ENCODE assay signal across 9 cellular contexts in the genomic region with DNA sequence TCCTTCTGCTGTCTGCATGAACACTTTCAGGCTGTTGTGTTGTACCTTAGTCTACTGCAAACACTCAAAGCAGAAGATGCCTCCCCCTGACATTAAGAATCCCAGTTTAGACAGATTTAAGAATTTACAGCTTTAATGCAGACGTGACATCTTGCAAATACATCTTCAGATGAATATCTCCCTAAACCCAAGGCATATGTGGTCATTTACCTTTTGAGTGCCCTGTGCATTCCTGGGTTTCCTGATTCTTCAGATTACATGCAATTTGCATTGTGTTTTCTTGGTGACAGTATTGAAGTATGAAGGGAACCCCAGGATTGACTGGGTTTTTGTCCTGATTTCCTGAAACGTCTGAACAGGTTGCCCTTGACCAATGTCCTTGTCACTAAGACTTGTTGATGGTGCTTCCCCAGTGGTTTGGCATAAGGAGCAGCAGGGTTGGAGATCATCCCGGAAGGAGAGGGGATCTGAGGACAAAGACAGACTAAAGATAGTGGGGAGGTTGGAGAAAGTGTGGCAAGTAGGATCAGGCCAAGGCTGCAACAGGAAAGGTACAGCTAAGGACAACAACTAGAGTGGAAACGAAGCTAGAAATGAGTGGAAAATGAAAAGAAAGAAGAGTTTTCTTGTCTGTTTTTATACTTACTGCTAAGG.
DNase-seq lines count a peak whose midpoint lies in the region; ATAC-seq, FAIRE-seq and TF ChIP-seq lines count a peak whose summit lies in the region.
"Had no signal": no experiment of that assay in that cellular context is flagged by ENCODE, and none has a peak within 500 bp of the region (broad histone marks: within the 10 kb centered on the region; RNA-seq: fewer than 3 reads in every experiment).

No MANE protein-coding gene starts in this region.

- peak overlapping the region; percentile 55 for H2AFZ ChIP-seq in HepG2 (ENCODE audit: low read length)
- H2AFZ ChIP-seq in H1 (ENCODE audit: low read length) = 0 out of 2 replicates have a peak overlapping the region, but pooled peaks have one; percentile 41
- no peak overlapping the region for H2AFZ ChIP-seq in neuronal stem cell (ENCODE audit: low read length)

- TF ChIP-seq EP300 in HepG2 (IDR thresholded peaks at IDR 0.05; ENCODE audit: low read depth in 2 of 2, low read length in 2 of 2) (no peak), HepG2 (CRISPR knock-in tag; IDR thresholded peaks at IDR 0.05; ENCODE audit: borderline replicate concordance) (no peak), H1 (IDR thresholded peaks at IDR 0.05; ENCODE audit: borderline replicate concordance in 1 of 2, low read depth in 2 of 2, low read length in 2 of 2) (no peak)

- TF ChIP-seq CTCF in HepG2 (CRISPR knock-in tag; IDR thresholded peaks at IDR 0.05) (no peak), right lobe of liver (IDR thresholded peaks at IDR 0.05) (no peak), H1 (IDR thresholded peaks at IDR 0.05; ENCODE audit: control extremely low read depth in 1 of 3, insufficient read depth in 1 of 3, low read depth in 1 of 3, low read length in 3 of 3) (no peak)

- H4K20me1 ChIP-seq in HepG2 (ENCODE audit: insufficient read depth, low read length) (no peaks in the 10 kb centered on the region), H1 (replicated peaks in 1 of 2; ENCODE audit: control insufficient read depth in 1 of 2, insufficient read depth in 2 of 2, low read length in 2 of 2) (no peaks in the 10 kb centered on the region)

- H3K27ac ChIP-seq in HepG2 (ENCODE audit: extremely low read length, insufficient read depth, low read length) = peak overlapping the region; percentile 87
- no peak overlapping the region for H3K27ac ChIP-seq in right lobe of liver
- no peak overlapping the region for H3K27ac ChIP-seq in H1 (ENCODE audit: low read depth, low read length)
- H3K27ac ChIP-seq in neuronal stem cell (replicated peaks; ENCODE audit: low read length) = no peak overlapping the region

- in situ Hi-C loops in HepG2 (cut with HindIII; ENCODE audit: extremely low pct_ligation_motif_present, low pct_unique_long_range_greater_than_20kb) = no loop called here

- H2AK5ac ChIP-seq in H1 (ENCODE audit: low read depth, low read length) = no peak overlapping the region
- H2AK5ac ChIP-seq in neuronal stem cell (ENCODE audit: low read depth, low read length) = no peak overlapping the region

- H3K18ac ChIP-seq in H1 (ENCODE audit: extremely low read depth, low read length) (no peak overlapping the region), neuronal stem cell (ENCODE audit: low read length) (no peak overlapping the region)

- no peak for FAIRE-seq in HepG2 (lab: Jason Lieb, UNC)
- FAIRE-seq in H1 (lab: Jason Lieb, UNC) = no peak

- H2BK15ac ChIP-seq in H1 (ENCODE audit: low read length) = no peak overlapping the region
- H2BK15ac ChIP-seq in neuronal stem cell (ENCODE audit: low read length) = no peak overlapping the region

- BruUV-seq in HepG2 (replicated peaks; lab: Mats Ljungman, UMichigan) = no TSS peak

- H3K4ac ChIP-seq in H1 (replicated peaks; ENCODE audit: insufficient read length, low read depth, low read length) = no peak overlapping the region
- no peak overlapping the region for H3K4ac ChIP-seq in neuronal stem cell (ENCODE audit: low read length)

- H4K8ac ChIP-seq in H1 (ENCODE audit: extremely low read depth, insufficient read depth, low read length) = no peak overlapping the region
- H4K8ac ChIP-seq in neuronal stem cell (ENCODE audit: low read depth, low read length) = no peak overlapping the region

- H3K79me1 ChIP-seq in H1 (ENCODE audit: low read depth, low read length) (no peaks in the 10 kb centered on the region), neuronal stem cell (ENCODE audit: low read depth, low read length) (no peaks in the 10 kb centered on the region)

- H3K23me2 ChIP-seq in H1 (ENCODE audit: low read depth, low read length) = no peaks in the 10 kb centered on the region

- peaks cover 64% of the 10 kb centered on the region for H3K4me1 ChIP-seq in HepG2 (ENCODE audit: insufficient read depth, low read length)
- H3K4me1 ChIP-seq in right lobe of liver = peaks cover 0 to 37% (median 11%) of the 10 kb centered on the region in 4 donors
- no peaks in the 10 kb centered on the region for H3K4me1 ChIP-seq in H1 (replicated peaks in 1 of 4; ENCODE audit: control insufficient read depth in 3 of 4, insufficient read depth in 4 of 4, low read length in 3 of 4)
- peaks cover 3 to 6% of the 10 kb centered on the region in 2 donors for H3K4me1 ChIP-seq in neuronal stem cell (ENCODE audit: control insufficient read depth in 2 of 2, insufficient read depth in 1 of 2, low read depth in 1 of 2, low read length in 2 of 2)

- no peaks in the 10 kb centered on the region for H3K79me2 ChIP-seq in HepG2 (ENCODE audit: insufficient read depth, low read length)
- no peaks in the 10 kb centered on the region for H3K79me2 ChIP-seq in H1 (ENCODE audit: control insufficient read depth in 1 of 2, insufficient read depth in 2 of 2, low read length in 2 of 2)

- no peaks in the 10 kb centered on the region for H3K36me3 ChIP-seq in HepG2 (replicated peaks in 1 of 2; ENCODE audit: control insufficient read depth in 1 of 2, insufficient read depth in 2 of 2, low read length in 2 of 2)
- no peaks in the 10 kb centered on the region for H3K36me3 ChIP-seq in right lobe of liver
- no peaks in the 10 kb centered on the region for H3K36me3 ChIP-seq in H1 (ENCODE audit: control insufficient read depth in 2 of 4, insufficient read depth in 4 of 4, low read length in 3 of 4)
- H3K36me3 ChIP-seq in neuronal stem cell (replicated peaks in 1 of 2; ENCODE audit: control insufficient read depth in 2 of 2, insufficient read depth in 2 of 2, low read length in 2 of 2) = no peaks in the 10 kb centered on the region

- H4K91ac ChIP-seq in H1 (replicated peaks; ENCODE audit: insufficient read length, low read length) (no peak overlapping the region), neuronal stem cell (ENCODE audit: low read depth, low read length, poor library complexity) (no peak overlapping the region)

- no peak overlapping the region for H3K56ac ChIP-seq in H1 (replicated peaks; ENCODE audit: insufficient read length, low read depth, low read length)

- TF ChIP-seq RAD21 in HepG2 (CRISPR knock-in tag; IDR thresholded peaks at IDR 0.05) (no peak), H1 (IDR thresholded peaks at IDR 0.05 in 1 of 2, conservative IDR thresholded peaks at IDR 0.05 in 1 of 2; ENCODE audit: low read depth in 2 of 2, low read length in 2 of 2) (no peak)

- H3K4me2 ChIP-seq in HepG2 (ENCODE audit: low read depth, low read length) (no peak overlapping the region), H1 (ENCODE audit: insufficient read depth in 1 of 2, low read depth in 2 of 2, low read length in 2 of 2) (no peak overlapping the region), neuronal stem cell (ENCODE audit: insufficient read depth, low read length, poor library complexity, severe bottlenecking) (no peak overlapping the region)

- no peak for DNase-seq in HepG2 (ENCODE audit: low spot score)
- DNase-seq in right lobe of liver = no peak
- DNase-seq in NCI-H82 (lab: John Stamatoyannopoulos, UW) = peak; percentile 66
- DNase-seq in H1 (ENCODE audit: low read depth in 1 of 2, low spot score in 2 of 2) = no peak
- no peak for DNase-seq in NCI-H2196 treated with DMSO at 0.1 percent for 48 hours (lab: John Stamatoyannopoulos, UW; ENCODE audit: unreplicated experiment)
- no peak for DNase-seq in neuronal stem cell (ENCODE audit: low spot score)
- DNase-seq: CD8-positive, alpha-beta memory T cell; H7 had no signal

- H3K27me3 ChIP-seq in HepG2 (ENCODE audit: control insufficient read depth in 1 of 2, insufficient read depth in 2 of 2, low read length in 2 of 2) = no peaks in the 10 kb centered on the region
- peaks cover 0 to 4% of the 10 kb centered on the region in 2 donors for H3K27me3 ChIP-seq in right lobe of liver
- H3K27me3 ChIP-seq in H1 (replicated peaks in 1 of 4; ENCODE audit: control insufficient read depth in 3 of 4, extremely low read depth in 1 of 4, insufficient read depth in 3 of 4, low read length in 3 of 4) = no peaks in the 10 kb centered on the region
- no peaks in the 10 kb centered on the region for H3K27me3 ChIP-seq in neuronal stem cell (ENCODE audit: control insufficient read depth in 3 of 3, insufficient read depth in 3 of 3, low read depth in 1 of 3, low read length in 3 of 3)

- H2BK5ac ChIP-seq in H1 (ENCODE audit: low read depth, low read length) = no peak overlapping the region
- H2BK5ac ChIP-seq in neuronal stem cell (ENCODE audit: low read length) = no peak overlapping the region

- ATAC-seq in HepG2 = no peak
- no peak for ATAC-seq in right lobe of liver
- no peak for ATAC-seq in HG03039 (IDR thresholded peaks at IDR 0.05; ENCODE audit: unreplicated experiment)

- intact Hi-C loops in HepG2 (cut with micrococcal nuclease; ENCODE audit: unreplicated experiment) (loop anchor here (1.0 to 5.0 kb wide), 2 partner anchors 7 to 46 kb away; no protein-coding TSS in a partner anchor), right lobe of liver (cut with DNase I) (no loop called here)

- CTCF ChIA-PET in HepG2 (lab: Yijun Ruan, JAX; ENCODE audit: low intra/inter-chr PET ratio, low total read pairs) (no interaction called here), H1 (lab: Charles Lee; ENCODE audit: partially characterized antibody) (interaction anchor here (1.3 to 2.3 kb wide), 2 partner anchors 21 to 43 kb away, joined by 4 to 7 read pairs; no protein-coding TSS in a partner anchor)

- H3K9ac ChIP-seq in HepG2 (ENCODE audit: insufficient read depth, low read depth, low read length) (peak overlapping the region; percentile 5; the same call in 1 of the 2 replicates), H1 (replicated peaks in 1 of 4; ENCODE audit: extremely low read depth in 1 of 4, low read depth in 3 of 4, low read length in 3 of 4) (no peak overlapping the region), neuronal stem cell (ENCODE audit: low read depth, low read length, poor library complexity) (no peak overlapping the region)

- TF ChIP-seq POLR2A in HepG2 (IDR thresholded peaks at IDR 0.05; ENCODE audit: insufficient read depth in 1 of 2, low read depth in 2 of 2, low read length in 2 of 2) (no peak), right lobe of liver (IDR thresholded peaks at IDR 0.05) (no peak), H1 (IDR thresholded peaks at IDR 0.05; ENCODE audit: control extremely low read depth in 1 of 2, low read depth in 2 of 2, low read length in 2 of 2) (no peak)

- no peak overlapping the region for H3K4me3 ChIP-seq in HepG2 (replicated peaks in 1 of 3; ENCODE audit: insufficient read depth in 1 of 3, low read depth in 2 of 3, low read length in 3 of 3)
- no peak overlapping the region for H3K4me3 ChIP-seq in right lobe of liver
- H3K4me3 ChIP-seq in H1 (ENCODE audit: extremely low read depth in 1 of 4, insufficient read depth in 2 of 4, low read depth in 3 of 4, low read length in 4 of 4) = no peak overlapping the region
- no peak overlapping the region for H3K4me3 ChIP-seq in neuronal stem cell (ENCODE audit: low read length in 2 of 2)

- POLR2A ChIA-PET in HepG2 (lab: Yijun Ruan, JAX) (interaction anchor here (1.6 to 4.9 kb wide), 2 partner anchors 8 to 67 kb away, joined by 4 to 37 read pairs; no protein-coding TSS in a partner anchor), H1 (lab: Charles Lee; ENCODE audit: partially characterized antibody) (no interaction called here)

- H3K9me3 ChIP-seq in HepG2 (ENCODE audit: low read length) (no peaks in the 10 kb centered on the region), right lobe of liver (no peaks in the 10 kb centered on the region), H1 (ENCODE audit: insufficient read depth in 2 of 2, low read depth in 1 of 2, low read length in 1 of 2) (no peaks in the 10 kb centered on the region), neuronal stem cell (replicated peaks in 1 of 2; ENCODE audit: control insufficient read depth in 2 of 2, insufficient read depth in 1 of 2, low read depth in 1 of 2, low read length in 2 of 2) (peaks cover 0 to 1% of the 10 kb centered on the region in 2 donors)

- H2BK120ac ChIP-seq in H1 (replicated peaks; ENCODE audit: low read depth, low read length) (no peak overlapping the region), neuronal stem cell (ENCODE audit: low read depth, low read length) (no peak overlapping the region)

- no peak overlapping the region for H3K23ac ChIP-seq in H1 (ENCODE audit: insufficient read length)
- H3K23ac ChIP-seq in neuronal stem cell (ENCODE audit: low read depth, low read length, poor library complexity) = no peak overlapping the region

- 75% methylated on average over 4 of the region's 4 CpGs for WGBS in HepG2 (ENCODE audit: low lambda C conversion rate)
- 47% methylated on average over 4 of the region's 4 CpGs for WGBS in right lobe of liver (ENCODE audit: insufficient coverage, low coverage, low lambda C conversion rate, missing lambda C conversion rate)
- 87% methylated on average over 4 of the region's 4 CpGs; no CpG with 5 or more reads in 1 of the 2 experiments for WGBS in H1 (ENCODE audit: extremely low coverage in 1 of 2, insufficient coverage in 1 of 2, insufficient read length in 1 of 2, insufficient replicate concordance in 2 of 2, low coverage in 1 of 2, low lambda C conversion rate in 2 of 2, missing lambda C conversion rate in 1 of 2), 2 experiments
- no CpG with 5 or more reads among the region's 4 CpGs for WGBS in neuronal stem cell (ENCODE audit: extremely low coverage in 2 of 2, insufficient read length in 2 of 2, insufficient replicate concordance in 1 of 2), 2 donors

- H2BK20ac ChIP-seq in H1 (ENCODE audit: low read length) = no peak overlapping the region

- H4K5ac ChIP-seq in H1 (ENCODE audit: insufficient read length, low read depth, low read length) = no peak overlapping the region

- no peak overlapping the region for H3K14ac ChIP-seq in H1 (ENCODE audit: insufficient read length)
- no peak overlapping the region for H3K14ac ChIP-seq in neuronal stem cell (ENCODE audit: low read length)

- H2BK12ac ChIP-seq in H1 (ENCODE audit: low read depth, low read length) (no peak overlapping the region), neuronal stem cell (ENCODE audit: low read length) (no peak overlapping the region)
